In the genomic region with DNA sequence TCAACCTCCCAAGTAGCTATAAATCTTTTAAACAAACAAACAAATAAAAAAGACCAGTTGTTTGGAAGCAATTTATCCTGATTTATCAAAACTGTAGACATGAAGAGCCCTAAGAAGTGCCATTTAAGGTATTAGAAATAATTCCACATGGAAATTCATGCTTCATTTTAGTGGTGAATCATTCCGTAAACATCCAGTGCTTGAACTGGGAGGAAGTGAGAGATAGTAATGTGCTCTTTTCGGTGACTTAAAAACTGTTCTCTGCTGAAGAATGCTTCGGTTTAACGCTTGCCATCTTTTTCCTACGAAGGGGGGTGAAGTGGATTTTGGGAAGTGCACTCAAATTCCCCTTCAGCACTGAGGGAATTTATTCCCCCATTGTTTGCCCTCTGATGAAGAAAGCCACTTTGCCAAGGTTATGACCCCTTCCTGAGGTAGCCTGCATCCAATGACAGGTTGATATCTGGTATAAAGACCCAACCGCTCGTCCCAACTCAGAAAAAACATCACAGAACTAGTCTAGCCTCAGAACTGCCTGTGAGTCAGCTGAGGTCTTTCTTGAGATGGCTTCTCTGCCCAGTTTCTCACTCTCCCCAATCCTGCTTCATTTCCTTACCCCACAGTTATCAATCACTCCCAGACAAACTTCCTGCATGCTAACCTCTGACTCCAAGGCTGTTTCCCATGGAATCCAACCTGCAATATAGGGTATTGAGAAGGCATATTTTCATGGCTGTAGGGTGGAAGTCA, we compare ENCODE assay signal across 12 cellular contexts.
DNase-seq lines count a peak whose midpoint lies in the region; ATAC-seq and TF ChIP-seq lines count a peak whose summit lies in the region.
"Had no signal": no experiment of that assay in that cellular context is flagged by ENCODE, and none has a peak within 500 bp of the region (broad histone marks: within the 10 kb centered on the region; RNA-seq: fewer than 3 reads in every experiment).

No MANE protein-coding gene starts in this region.

- H3K9me3 ChIP-seq in tibial artery: peaks cover 0 to 10% (median 0%) of the 10 kb centered on the region in 3 donors
- no peaks in the 10 kb centered on the region for H3K9me3 ChIP-seq in lower lobe of right lung
- no peaks in the 10 kb centered on the region for H3K9me3 ChIP-seq in psoas muscle
- H3K9me3 ChIP-seq: mucosa of descending colon, vagina had no signal

- H3K27me3 ChIP-seq in foreskin keratinocyte: no peaks in the 10 kb centered on the region
- H3K27me3 ChIP-seq in tibial artery: no peaks in the 10 kb centered on the region
- no peaks in the 10 kb centered on the region for H3K27me3 ChIP-seq in lower lobe of right lung (ENCODE audit: low read depth)
- no peaks in the 10 kb centered on the region for H3K27me3 ChIP-seq in psoas muscle (ENCODE audit: insufficient read depth in 3 of 3, low read length in 2 of 3)
- H3K27me3 ChIP-seq: vagina had no signal

- peak; percentile 81 for DNase-seq in HCEC 1CT
- peak; percentile 16 to 47 for DNase-seq in foreskin keratinocyte
- DNase-seq in tibial artery: no peak
- no peak for DNase-seq in lower lobe of right lung
- DNase-seq in psoas muscle: no peak
- no peak for DNase-seq in NCI-H748 treated with DMSO at 0.1 percent for 48 hours (lab: John Stamatoyannopoulos, UW)
- DNase-seq: activated T-cell treated with anti-CD3 and anti-CD28 coated beads, Interleukin-2, amount 50 U/mL, for 4 hours; hippocampal formation; mucosa of descending colon had no signal

- no peaks in the 10 kb centered on the region for H3K36me3 ChIP-seq in tibial artery
- no peaks in the 10 kb centered on the region for H3K36me3 ChIP-seq in lower lobe of right lung
- no peaks in the 10 kb centered on the region for H3K36me3 ChIP-seq in psoas muscle (ENCODE audit: insufficient read depth in 1 of 2, low read depth in 1 of 2)
- H3K36me3 ChIP-seq: vagina had no signal

- H3K4me1 ChIP-seq in foreskin keratinocyte (peaks cover 7% of the 10 kb centered on the region), tibial artery (peaks cover 0 to 20% (median 4%) of the 10 kb centered on the region in 4 donors), lower lobe of right lung (no peaks in the 10 kb centered on the region), psoas muscle (no peaks in the 10 kb centered on the region)
- H3K4me1 ChIP-seq: vagina had no signal

- H3K27ac ChIP-seq in foreskin keratinocyte: no peak overlapping the region
- H3K27ac ChIP-seq in tibial artery: peak overlapping the region; percentile 70 to 75
- H3K27ac ChIP-seq in lower lobe of right lung: no peak overlapping the region
- H3K27ac ChIP-seq in psoas muscle: no peak overlapping the region
- H3K27ac ChIP-seq: vagina had no signal

- WGBS in psoas muscle, 3 donors: 32 to 55% (median 37%) methylated on average over 7 of the region's 7 CpGs

- ATAC-seq in foreskin keratinocyte (peak; percentile 47), lower lobe of right lung (no peak), psoas muscle (no peak)
- ATAC-seq: activated T-cell treated with anti-CD3 and anti-CD28 coated beads, Interleukin-2, amount 50 U/mL, for 4 hours; mucosa of descending colon had no signal

- TF ChIP-seq CTCF in WI38 (IDR thresholded peaks at IDR 0.05; ENCODE audit: low read depth, low read length) (no peak), foreskin keratinocyte (conservative IDR thresholded peaks at IDR 0.05) (no peak), tibial artery (IDR thresholded peaks at IDR 0.05) (no peak), lower lobe of right lung (IDR thresholded peaks at IDR 0.05) (no peak), psoas muscle (IDR thresholded peaks at IDR 0.05) (no peak)

- H3K4me3 ChIP-seq in WI38 (ENCODE audit: low read depth, low read length): peak overlapping the region; percentile 32
- no peak overlapping the region for H3K4me3 ChIP-seq in tibial artery
- H3K4me3 ChIP-seq in lower lobe of right lung: no peak overlapping the region
- H3K4me3 ChIP-seq in psoas muscle: no peak overlapping the region
- H3K4me3 ChIP-seq: mucosa of descending colon, skin epidermis, vagina had no signal

- intact Hi-C loops in tibial artery (cut with DNase I; ENCODE audit: low total_unique reads): no loop called here
- intact Hi-C loops in lower lobe of right lung (cut with DNase I): no loop called here
- intact Hi-C loops in psoas muscle (cut with DNase I): no loop called here

Comparison
In these comparisons a context has a peak if more than half of its experiments do, and no peak if none do; other contexts are left out.
1. DNase-seq: peak in HCEC 1CT (single experiment) and foreskin keratinocyte (2 of 2); none in tibial artery (0 of 2), lower lobe of right lung (single experiment), psoas muscle (0 of 2) and NCI-H748 treated with DMSO at 0.1 percent for 48 hours (single experiment).
2. H3K27ac ChIP-seq: peak in tibial artery (2 of 2); none in foreskin keratinocyte (single experiment), lower lobe of right lung (single experiment) and psoas muscle (single experiment).